In genomic region chr12:11813422-11813813, GRCh38 we compare ENCODE assay signal across 8 cellular contexts.
DNase-seq lines count a peak whose midpoint lies in the region; ATAC-seq, FAIRE-seq and TF ChIP-seq lines count a peak whose summit lies in the region.
"Had no signal": no experiment of that assay in that cellular context is flagged by ENCODE, and none has a peak within 500 bp of the region (broad histone marks: within the 10 kb centered on the region; RNA-seq: fewer than 3 reads in every experiment).

No MANE protein-coding gene starts in this region.

- TF ChIP-seq POLR2A in GM12878 (IDR thresholded peaks at IDR 0.05; ENCODE audit: low read depth, low read length), result no peak

- POLR2A ChIA-PET in GM12878 (lab: Charles Lee), result interaction anchor here (0.8 to 4.5 kb wide), 8 partner anchors 9 to 87 kb away, joined by 3 to 24 read pairs (median 6); no protein-coding TSS in a partner anchor

- H3K36me3 ChIP-seq in HUES48 (ENCODE audit: control insufficient read depth, insufficient read depth, low read length), result no peaks in the 10 kb centered on the region
- H3K36me3 ChIP-seq in GM12878 (ENCODE audit: control insufficient read depth in 2 of 2, insufficient read depth in 2 of 2, low read length in 1 of 2), result peaks cover 6 to 19% of the 10 kb centered on the region in 2 experiments
- H3K36me3 ChIP-seq in lung (ENCODE audit: control insufficient read depth in 2 of 2, insufficient read depth in 2 of 2, low read length in 2 of 2), result peaks cover 0 to 4% of the 10 kb centered on the region in 2 donors
- H3K36me3 ChIP-seq in thoracic aorta, result no peaks in the 10 kb centered on the region

- H3K4me3 ChIP-seq in HUES48 (ENCODE audit: low read depth, low read length), result no peak overlapping the region
- H3K4me3 ChIP-seq in GM12878, result peak overlapping the region; percentile 61
- H3K4me3 ChIP-seq in lung, result no peak overlapping the region
- H3K4me3 ChIP-seq in thoracic aorta, result peak overlapping the region; percentile 68

- SMC1A ChIA-PET in GM12878 (lab: Charles Lee; ENCODE audit: uncharacterized antibody, unreplicated experiment), result interaction anchor here (0.8 to 10.7 kb wide), 15 partner anchors 9 to 267 kb away, joined by 3 to 148 read pairs (median 6); no protein-coding TSS in a partner anchor

- WGBS in GM12878 (ENCODE audit: insufficient coverage, insufficient replicate concordance, low lambda C conversion rate, missing lambda C conversion rate), result 59% methylated on average over 3 of the region's 4 CpGs
- 13 to 17% methylated on average over 4 of the region's 4 CpGs for WGBS in lung, 2 donors

- no peaks in the 10 kb centered on the region for H3K9me3 ChIP-seq in HUES48 (ENCODE audit: control insufficient read depth, insufficient read depth, low read length)
- H3K9me3 ChIP-seq in GM12878 (replicated peaks; ENCODE audit: control insufficient read depth, insufficient read depth, low read length), result no peaks in the 10 kb centered on the region
- no peaks in the 10 kb centered on the region for H3K9me3 ChIP-seq in lung (ENCODE audit: control insufficient read depth in 2 of 2, insufficient read depth in 1 of 2, low read length in 1 of 2)
- H3K9me3 ChIP-seq in thoracic aorta, result no peaks in the 10 kb centered on the region

- no peak overlapping the region for H2AFZ ChIP-seq in GM12878 (ENCODE audit: control insufficient read depth, low read depth, low read length)

- H4K20me1 ChIP-seq in GM12878 (ENCODE audit: control insufficient read depth, insufficient read depth), result no peaks in the 10 kb centered on the region

- CTCF ChIA-PET in GM12878 (lab: Yijun Ruan, JAX), result interaction anchor here (1.0 to 3.6 kb wide), 8 partner anchors 9 to 232 kb away, joined by 3 to 16 read pairs (median 4); no protein-coding TSS in a partner anchor

- FAIRE-seq in GM12878 (lab: Jason Lieb, UNC), result no peak

- intact Hi-C loops in GM12878 (cut with micrococcal nuclease; ENCODE audit: unreplicated experiment), result loop anchor here (2.0 kb wide), 2 partner anchors 51 to 83 kb away; no protein-coding TSS in a partner anchor

- no peak for TF ChIP-seq RAD21 in GM12878 (IDR thresholded peaks at IDR 0.05; ENCODE audit: insufficient read depth, low read depth, low read length)

- no peak for TF ChIP-seq EP300 in GM12878 (IDR thresholded peaks at IDR 0.05; ENCODE audit: borderline replicate concordance in 1 of 2, control insufficient read depth in 1 of 2, low read depth in 2 of 2, low read length in 2 of 2)

- RAD21 ChIA-PET in GM12878 (lab: Charles Lee; ENCODE audit: unreplicated experiment), result interaction anchor here (0.9 to 5.3 kb wide), 10 partner anchors 16 to 233 kb away, joined by 3 to 71 read pairs (median 6); no protein-coding TSS in a partner anchor

- peaks cover 69% of the 10 kb centered on the region for H3K79me2 ChIP-seq in GM12878 (ENCODE audit: control insufficient read depth, insufficient read depth, low read length)

- H3K27me3 ChIP-seq in HUES48 (ENCODE audit: control insufficient read depth, insufficient read depth, low read length) (no peaks in the 10 kb centered on the region), GM12878 (replicated peaks in 1 of 2; ENCODE audit: control insufficient read depth in 2 of 2, insufficient read depth in 2 of 2, low read length in 1 of 2) (no peaks in the 10 kb centered on the region), lung (ENCODE audit: control insufficient read depth, insufficient read depth) (no peaks in the 10 kb centered on the region), thoracic aorta (replicated peaks; ENCODE audit: insufficient read depth) (no peaks in the 10 kb centered on the region)

- no peak for ATAC-seq in GM12878
- ATAC-seq in lung (ENCODE audit: insufficient read depth, low FRiP score), result no peak
- ATAC-seq in thoracic aorta (ENCODE audit: insufficient number of reproducible peaks, low FRiP score, low read depth), result no peak
- ATAC-seq in GM18873 (IDR thresholded peaks at IDR 0.05; ENCODE audit: low FRiP score, unreplicated experiment), result no peak

- H3K27ac ChIP-seq in HUES48 (ENCODE audit: low read depth, low read length) (peak overlapping the region; percentile 87), GM12878 (ENCODE audit: control insufficient read depth, insufficient read depth) (peak overlapping the region; percentile 93), lung (ENCODE audit: low read depth in 1 of 2, low read length in 1 of 2) (peak overlapping the region; percentile 28 to 83), thoracic aorta (peak overlapping the region; percentile 46 to 69)

- in situ Hi-C loops in GM12878 (cut with MboI), result no loop called here

- BruUV-seq in GM12878 (replicated peaks; lab: Mats Ljungman, UMichigan), result no TSS peak

- H3K9ac ChIP-seq in HUES48 (ENCODE audit: low read depth, low read length) (no peak overlapping the region), GM12878 (ENCODE audit: control insufficient read depth, insufficient read depth, low read length) (peak overlapping the region; percentile 80)

- DNase-seq in GM12878 (ENCODE audit: low read depth, low spot score), result no peak
- DNase-seq in lung (ENCODE audit: low spot score), result no peak
- no peak for DNase-seq in thoracic aorta (ENCODE audit: low spot score)
- DNase-seq in activated effector memory CD4-positive, alpha-beta T cell treated with anti-CD3 and anti-CD28 coated beads, Interleukin-2, amount 50 U/mL, for 16 hours, result no peak
- DNase-seq in inferior parietal cortex (ENCODE audit: extremely low spot score), result no peak
- DNase-seq: activated naive CD4-positive, alpha-beta T cell treated with Interleukin-2 at 50 U/mL for 16 hours had no signal

- TF ChIP-seq CTCF in GM12878 (IDR thresholded peaks at IDR 0.05 in 2 of 3, conservative IDR thresholded peaks at IDR 0.05 in 1 of 3; ENCODE audit: control insufficient read depth in 2 of 3, extremely low read depth in 1 of 3, insufficient read depth in 1 of 3, low read depth in 3 of 3, low read length in 3 of 3) (no peak), lung (IDR thresholded peaks at IDR 0.05; ENCODE audit: control extremely low read depth, extremely low read depth) (no peak), thoracic aorta (IDR thresholded peaks at IDR 0.05) (no peak)

- H3K4me1 ChIP-seq in HUES48 (ENCODE audit: control insufficient read depth, insufficient read depth, low read length), result peaks cover 46% of the 10 kb centered on the region
- H3K4me1 ChIP-seq in GM12878 (ENCODE audit: control insufficient read depth, insufficient read depth, low read length), result peaks cover 41% of the 10 kb centered on the region
- H3K4me1 ChIP-seq in lung (ENCODE audit: control insufficient read depth in 2 of 2, insufficient read depth in 2 of 2, low read length in 2 of 2), result peaks cover 15 to 16% of the 10 kb centered on the region in 2 donors
- peaks cover 36 to 45% of the 10 kb centered on the region in 2 donors for H3K4me1 ChIP-seq in thoracic aorta (ENCODE audit: control insufficient read depth in 1 of 2, low read depth in 2 of 2)

- peak overlapping the region; percentile 96 for H3K4me2 ChIP-seq in GM12878 (ENCODE audit: control insufficient read depth, insufficient read depth)

TF ChIP-seq in GM12878, 131 proteins besides CTCF, POLR2A, EP300 and RAD21:
- TF ChIP-seq CHD2 (IDR thresholded peaks at IDR 0.05; ENCODE audit: borderline replicate concordance, low read depth, low read length) (0 out of 2 replicates have a peak, but pooled peaks have one; percentile 9), NFIC (IDR thresholded peaks at IDR 0.05; ENCODE audit: low read depth, low read length) (no peak)
TF ChIP-seq in GM12878: peak in this region for 1.

Comparison
In these comparisons a context has a peak if more than half of its experiments do, and no peak if none do; other contexts are left out.
1. H3K4me3 ChIP-seq: peak in GM12878 (single experiment) and thoracic aorta (single experiment); none in HUES48 (single experiment) and lung (single experiment).
2. Peak in every context shown above with its lines, with median percentiles within 50 percentile points of each other: H3K27ac ChIP-seq.